11 cellular contexts compared by ENCODE assay signal in genomic region chr10:83988435-83988834, GRCh38.
"Had no signal": no experiment of that assay in that cellular context is flagged by ENCODE, and none has a peak within 500 bp of the region (broad histone marks: within the 10 kb centered on the region; RNA-seq: fewer than 3 reads in every experiment).

No MANE protein-coding gene starts in this region.

- H3K9me3 Mint-ChIP-seq: GM23338, H9 had no signal

- H3K36me3 ChIP-seq: HAP-1 had no signal

- H3K27ac ChIP-seq: GM23248 had no signal

- H3K4me2 ChIP-seq: GM23338 had no signal

- H3K9ac ChIP-seq: GM23248 had no signal

- FAIRE-seq: H1, H54 had no signal

- H3K4me3 ChIP-seq: GM23248, GM23338, HAP-1 had no signal

- H2AFZ ChIP-seq: GM23248, GM23338 had no signal

- H3K27ac Mint-ChIP-seq: GM23338, H9, HFFc6 had no signal

- H3K9me3 ChIP-seq: HAP-1 had no signal

- ATAC-seq: GM23338, HCT116 had no signal

- DNase-seq: GM23248, GOT3, H7, H9, HCEC 1CT, HFFc6 had no signal

- H3K4me3 Mint-ChIP-seq: GM23338, H9, HFFc6 had no signal
